1 cellular context compared by ENCODE assay signal in the genomic region with DNA sequence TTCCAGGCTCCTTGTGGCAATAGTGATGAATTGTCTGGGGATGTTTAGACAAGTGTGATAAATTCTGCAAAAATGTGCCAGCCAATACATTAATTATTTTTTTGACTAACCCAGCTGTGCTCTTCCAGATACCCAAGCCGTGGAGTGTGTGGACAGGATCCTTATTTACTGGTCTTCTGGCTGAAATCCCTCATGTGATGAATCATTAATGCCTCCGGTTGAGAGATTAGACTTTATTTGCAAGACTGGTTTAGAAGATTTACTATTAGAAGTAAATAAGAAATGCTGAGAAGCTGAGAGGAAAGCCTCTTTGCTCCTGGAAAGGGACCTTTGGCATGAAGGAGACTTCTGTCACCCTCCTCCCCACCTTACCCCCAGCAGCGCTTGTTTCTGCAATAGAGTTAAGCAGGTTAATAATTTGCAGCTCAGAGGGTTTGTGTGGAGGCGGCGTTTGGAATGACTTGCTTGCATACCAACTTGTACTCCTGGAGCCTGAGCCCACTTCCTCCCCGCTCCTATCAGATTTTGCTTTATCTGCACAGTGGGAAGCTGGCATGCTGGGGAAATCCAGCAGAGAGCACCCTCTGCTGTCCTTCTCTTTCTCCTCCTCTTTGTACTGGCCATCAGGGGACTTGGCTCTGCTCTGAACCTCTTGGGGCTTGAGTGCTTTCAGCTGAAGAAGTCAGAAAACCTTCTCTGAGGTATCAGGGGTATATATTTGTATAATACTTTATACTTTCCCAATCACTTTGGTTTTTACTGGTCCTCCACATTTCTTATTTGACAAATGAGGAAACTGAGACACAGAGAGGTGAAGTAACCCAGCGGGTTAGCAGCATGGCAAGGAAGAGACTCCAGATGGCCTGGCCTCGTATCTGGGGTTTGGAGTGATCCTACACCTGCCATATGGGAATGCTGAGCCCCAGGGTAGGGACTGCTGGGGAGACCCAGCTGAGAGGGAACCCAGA.
TF ChIP-seq lines count a peak whose summit lies in the region.

No MANE protein-coding gene starts in this region.

TF ChIP-seq in HepG2, 621 proteins besides CTCF, POLR2A, EP300 and RAD21 (continued from another document and continues in another):
- TF ChIP-seq, protein P1, sequence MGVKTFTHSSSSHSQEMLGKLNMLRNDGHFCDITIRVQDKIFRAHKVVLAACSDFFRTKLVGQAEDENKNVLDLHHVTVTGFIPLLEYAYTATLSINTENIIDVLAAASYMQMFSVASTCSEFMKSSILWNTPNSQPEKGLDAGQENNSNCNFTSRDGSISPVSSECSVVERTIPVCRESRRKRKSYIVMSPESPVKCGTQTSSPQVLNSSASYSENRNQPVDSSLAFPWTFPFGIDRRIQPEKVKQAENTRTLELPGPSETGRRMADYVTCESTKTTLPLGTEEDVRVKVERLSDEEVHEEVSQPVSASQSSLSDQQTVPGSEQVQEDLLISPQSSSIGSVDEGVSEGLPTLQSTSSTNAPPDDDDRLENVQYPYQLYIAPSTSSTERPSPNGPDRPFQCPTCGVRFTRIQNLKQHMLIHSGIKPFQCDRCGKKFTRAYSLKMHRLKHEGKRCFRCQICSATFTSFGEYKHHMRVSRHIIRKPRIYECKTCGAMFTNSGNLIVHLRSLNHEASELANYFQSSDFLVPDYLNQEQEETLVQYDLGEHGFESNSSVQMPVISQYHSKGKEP (CRISPR knock-in tag; IDR thresholded peaks at IDR 0.05), result no peak
- TF ChIP-seq AHR (CRISPR knock-in tag; IDR thresholded peaks at IDR 0.05) (no peak), ZNF569 (CRISPR knock-in tag; IDR thresholded peaks at IDR 0.05; ENCODE audit: borderline replicate concordance) (no peak), TAF15 (IDR thresholded peaks at IDR 0.05; ENCODE audit: low read depth, low read length, poor library complexity, severe bottlenecking) (no peak), NR2F6 (IDR thresholded peaks at IDR 0.05) (no peak), NR2F6 (CRISPR knock-in tag; IDR thresholded peaks at IDR 0.05) (peak; percentile 58; the same call in 1 of the 2 replicates), ZNF124 (CRISPR knock-in tag; IDR thresholded peaks at IDR 0.05) (peak; percentile 65; the same call in 1 of the 2 replicates), MED8 (CRISPR knock-in tag; IDR thresholded peaks at IDR 0.05; ENCODE audit: insufficient replicate concordance) (no peak), ZNF207 (IDR thresholded peaks at IDR 0.05; ENCODE audit: borderline replicate concordance) (no peak), FOXA3 (CRISPR knock-in tag; IDR thresholded peaks at IDR 0.05) (peak; percentile 51; the same call in 1 of the 2 replicates), ZSCAN25 (CRISPR knock-in tag; IDR thresholded peaks at IDR 0.05) (no peak), ZNF713 (CRISPR knock-in tag; IDR thresholded peaks at IDR 0.05) (no peak), HOXD1 (CRISPR knock-in tag; IDR thresholded peaks at IDR 0.05) (no peak), IKZF4 (CRISPR knock-in tag; IDR thresholded peaks at IDR 0.05; ENCODE audit: borderline replicate concordance, low read depth, not compliant biosample characterization) (no peak), ZFP82 (CRISPR knock-in tag; IDR thresholded peaks at IDR 0.05; ENCODE audit: borderline replicate concordance) (no peak), ZNF737 (CRISPR knock-in tag; IDR thresholded peaks at IDR 0.05; ENCODE audit: borderline replicate concordance) (no peak), GFI1 (CRISPR knock-in tag; IDR thresholded peaks at IDR 0.05; ENCODE audit: borderline replicate concordance) (no peak), NR1H2 (CRISPR knock-in tag; IDR thresholded peaks at IDR 0.05; ENCODE audit: borderline replicate concordance, low read depth) (no peak), ZNF432 (CRISPR knock-in tag; IDR thresholded peaks at IDR 0.05; ENCODE audit: borderline replicate concordance) (no peak), ZNF746 (CRISPR knock-in tag; IDR thresholded peaks at IDR 0.05) (no peak), NR2F1 (CRISPR knock-in tag; IDR thresholded peaks at IDR 0.05) (no peak), ETV6 (CRISPR knock-in tag; conservative IDR thresholded peaks at IDR 0.05) (no peak; the same call in 1 of the 2 replicates), KDM2A (CRISPR knock-in tag; IDR thresholded peaks at IDR 0.05; ENCODE audit: borderline replicate concordance, low read depth) (peak; percentile 69; the same call in 1 of the 2 replicates), ZNF570 (CRISPR knock-in tag; IDR thresholded peaks at IDR 0.05; ENCODE audit: borderline replicate concordance) (no peak), YEATS2 (CRISPR knock-in tag; IDR thresholded peaks at IDR 0.05; ENCODE audit: borderline replicate concordance) (peak; percentile 53; the same call in 1 of the 2 replicates), DPF2 (CRISPR knock-in tag; IDR thresholded peaks at IDR 0.05; ENCODE audit: borderline replicate concordance, low read depth) (no peak), PPARG (CRISPR knock-in tag; conservative IDR thresholded peaks at IDR 0.05) (no peak), HMG20B (CRISPR knock-in tag; conservative IDR thresholded peaks at IDR 0.05) (no peak; the same call in 1 of the 2 replicates), ARNTL (CRISPR knock-in tag; IDR thresholded peaks at IDR 0.05) (no peak), SRF (IDR thresholded peaks at IDR 0.05; ENCODE audit: low read depth, low read length) (no peak), ZFP1 (CRISPR knock-in tag; IDR thresholded peaks at IDR 0.05) (0 out of 2 replicates have a peak, but pooled peaks have one; percentile 56), NR2F2 (IDR thresholded peaks at IDR 0.05; ENCODE audit: borderline replicate concordance, low read depth) (peak; percentile 11; the same call in 1 of the 2 replicates), KDM1A (CRISPR knock-in tag; IDR thresholded peaks at IDR 0.05) (no peak), ISX (CRISPR knock-in tag; conservative IDR thresholded peaks at IDR 0.05) (no peak), KDM4B (CRISPR knock-in tag; IDR thresholded peaks at IDR 0.05) (0 out of 2 replicates have a peak, but pooled peaks have one; percentile 28)
- TF ChIP-seq, protein P2, sequence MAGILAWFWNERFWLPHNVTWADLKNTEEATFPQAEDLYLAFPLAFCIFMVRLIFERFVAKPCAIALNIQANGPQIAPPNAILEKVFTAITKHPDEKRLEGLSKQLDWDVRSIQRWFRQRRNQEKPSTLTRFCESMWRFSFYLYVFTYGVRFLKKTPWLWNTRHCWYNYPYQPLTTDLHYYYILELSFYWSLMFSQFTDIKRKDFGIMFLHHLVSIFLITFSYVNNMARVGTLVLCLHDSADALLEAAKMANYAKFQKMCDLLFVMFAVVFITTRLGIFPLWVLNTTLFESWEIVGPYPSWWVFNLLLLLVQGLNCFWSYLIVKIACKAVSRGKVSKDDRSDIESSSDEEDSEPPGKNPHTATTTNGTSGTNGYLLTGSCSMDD (CRISPR knock-in tag; IDR thresholded peaks at IDR 0.05), result no peak
- TF ChIP-seq, protein P3, sequence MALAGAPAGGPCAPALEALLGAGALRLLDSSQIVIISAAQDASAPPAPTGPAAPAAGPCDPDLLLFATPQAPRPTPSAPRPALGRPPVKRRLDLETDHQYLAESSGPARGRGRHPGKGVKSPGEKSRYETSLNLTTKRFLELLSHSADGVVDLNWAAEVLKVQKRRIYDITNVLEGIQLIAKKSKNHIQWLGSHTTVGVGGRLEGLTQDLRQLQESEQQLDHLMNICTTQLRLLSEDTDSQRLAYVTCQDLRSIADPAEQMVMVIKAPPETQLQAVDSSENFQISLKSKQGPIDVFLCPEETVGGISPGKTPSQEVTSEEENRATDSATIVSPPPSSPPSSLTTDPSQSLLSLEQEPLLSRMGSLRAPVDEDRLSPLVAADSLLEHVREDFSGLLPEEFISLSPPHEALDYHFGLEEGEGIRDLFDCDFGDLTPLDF (CRISPR knock-in tag; IDR thresholded peaks at IDR 0.05), result no peak
- TF ChIP-seq, protein P4, sequence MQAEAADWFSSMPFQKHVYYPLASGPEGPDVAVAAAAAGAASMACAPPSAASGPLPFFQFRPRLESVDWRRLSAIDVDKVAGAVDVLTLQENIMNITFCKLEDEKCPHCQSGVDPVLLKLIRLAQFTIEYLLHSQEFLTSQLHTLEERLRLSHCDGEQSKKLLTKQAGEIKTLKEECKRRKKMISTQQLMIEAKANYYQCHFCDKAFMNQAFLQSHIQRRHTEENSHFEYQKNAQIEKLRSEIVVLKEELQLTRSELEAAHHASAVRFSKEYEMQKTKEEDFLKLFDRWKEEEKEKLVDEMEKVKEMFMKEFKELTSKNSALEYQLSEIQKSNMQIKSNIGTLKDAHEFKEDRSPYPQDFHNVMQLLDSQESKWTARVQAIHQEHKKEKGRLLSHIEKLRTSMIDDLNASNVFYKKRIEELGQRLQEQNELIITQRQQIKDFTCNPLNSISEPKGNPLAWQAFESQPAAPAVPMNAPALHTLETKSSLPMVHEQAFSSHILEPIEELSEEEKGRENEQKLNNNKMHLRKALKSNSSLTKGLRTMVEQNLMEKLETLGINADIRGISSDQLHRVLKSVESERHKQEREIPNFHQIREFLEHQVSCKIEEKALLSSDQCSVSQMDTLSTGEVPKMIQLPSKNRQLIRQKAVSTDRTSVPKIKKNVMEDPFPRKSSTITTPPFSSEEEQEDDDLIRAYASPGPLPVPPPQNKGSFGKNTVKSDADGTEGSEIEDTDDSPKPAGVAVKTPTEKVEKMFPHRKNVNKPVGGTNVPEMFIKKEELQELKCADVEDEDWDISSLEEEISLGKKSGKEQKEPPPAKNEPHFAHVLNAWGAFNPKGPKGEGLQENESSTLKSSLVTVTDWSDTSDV (CRISPR knock-in tag; IDR thresholded peaks at IDR 0.05), result no peak
- TF ChIP-seq, protein P5, sequence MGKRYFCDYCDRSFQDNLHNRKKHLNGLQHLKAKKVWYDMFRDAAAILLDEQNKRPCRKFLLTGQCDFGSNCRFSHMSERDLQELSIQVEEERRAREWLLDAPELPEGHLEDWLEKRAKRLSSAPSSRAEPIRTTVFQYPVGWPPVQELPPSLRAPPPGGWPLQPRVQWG (CRISPR knock-in tag; IDR thresholded peaks at IDR 0.05; ENCODE audit: borderline replicate concordance, low read depth), result no peak
- TF ChIP-seq, protein P6, sequence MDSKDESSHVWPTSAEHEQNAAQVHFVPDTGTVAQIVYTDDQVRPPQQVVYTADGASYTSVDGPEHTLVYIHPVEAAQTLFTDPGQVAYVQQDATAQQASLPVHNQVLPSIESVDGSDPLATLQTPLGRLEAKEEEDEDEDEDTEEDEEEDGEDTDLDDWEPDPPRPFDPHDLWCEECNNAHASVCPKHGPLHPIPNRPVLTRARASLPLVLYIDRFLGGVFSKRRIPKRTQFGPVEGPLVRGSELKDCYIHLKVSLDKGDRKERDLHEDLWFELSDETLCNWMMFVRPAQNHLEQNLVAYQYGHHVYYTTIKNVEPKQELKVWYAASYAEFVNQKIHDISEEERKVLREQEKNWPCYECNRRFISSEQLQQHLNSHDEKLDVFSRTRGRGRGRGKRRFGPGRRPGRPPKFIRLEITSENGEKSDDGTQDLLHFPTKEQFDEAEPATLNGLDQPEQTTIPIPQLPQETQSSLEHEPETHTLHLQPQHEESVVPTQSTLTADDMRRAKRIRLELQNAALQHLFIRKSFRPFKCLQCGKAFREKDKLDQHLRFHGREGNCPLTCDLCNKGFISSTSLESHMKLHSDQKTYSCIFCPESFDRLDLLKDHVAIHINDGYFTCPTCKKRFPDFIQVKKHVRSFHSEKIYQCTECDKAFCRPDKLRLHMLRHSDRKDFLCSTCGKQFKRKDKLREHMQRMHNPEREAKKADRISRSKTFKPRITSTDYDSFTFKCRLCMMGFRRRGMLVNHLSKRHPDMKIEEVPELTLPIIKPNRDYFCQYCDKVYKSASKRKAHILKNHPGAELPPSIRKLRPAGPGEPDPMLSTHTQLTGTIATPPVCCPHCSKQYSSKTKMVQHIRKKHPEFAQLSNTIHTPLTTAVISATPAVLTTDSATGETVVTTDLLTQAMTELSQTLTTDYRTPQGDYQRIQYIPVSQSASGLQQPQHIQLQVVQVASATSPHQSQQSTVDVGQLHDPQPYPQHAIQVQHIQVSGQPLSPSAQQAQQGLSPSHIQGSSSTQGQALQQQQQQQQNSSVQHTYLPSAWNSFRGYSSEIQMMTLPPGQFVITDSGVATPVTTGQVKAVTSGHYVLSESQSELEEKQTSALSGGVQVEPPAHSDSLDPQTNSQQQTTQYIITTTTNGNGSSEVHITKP (CRISPR knock-in tag; IDR thresholded peaks at IDR 0.05; ENCODE audit: low read depth), result 0 out of 2 replicates have a peak, but pooled peaks have one; percentile 41
- TF ChIP-seq, protein P7, sequence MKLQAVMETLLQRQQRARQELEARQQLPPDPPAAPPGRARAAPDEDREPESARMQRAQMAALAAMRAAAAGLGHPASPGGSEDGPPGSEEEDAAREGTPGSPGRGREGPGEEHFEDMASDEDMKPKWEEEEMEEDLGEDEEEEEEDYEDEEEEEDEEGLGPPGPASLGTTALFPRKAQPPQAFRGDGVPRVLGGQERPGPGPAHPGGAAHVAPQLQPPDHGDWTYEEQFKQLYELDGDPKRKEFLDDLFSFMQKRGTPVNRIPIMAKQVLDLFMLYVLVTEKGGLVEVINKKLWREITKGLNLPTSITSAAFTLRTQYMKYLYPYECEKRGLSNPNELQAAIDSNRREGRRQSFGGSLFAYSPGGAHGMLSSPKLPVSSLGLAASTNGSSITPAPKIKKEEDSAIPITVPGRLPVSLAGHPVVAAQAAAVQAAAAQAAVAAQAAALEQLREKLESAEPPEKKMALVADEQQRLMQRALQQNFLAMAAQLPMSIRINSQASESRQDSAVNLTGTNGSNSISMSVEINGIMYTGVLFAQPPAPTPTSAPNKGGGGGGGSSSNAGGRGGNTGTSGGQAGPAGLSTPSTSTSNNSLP (IDR thresholded peaks at IDR 0.05; ENCODE audit: low read depth, low read length), result peak; percentile 80; the same call in 1 of the 2 replicates
- TF ChIP-seq, protein P8, sequence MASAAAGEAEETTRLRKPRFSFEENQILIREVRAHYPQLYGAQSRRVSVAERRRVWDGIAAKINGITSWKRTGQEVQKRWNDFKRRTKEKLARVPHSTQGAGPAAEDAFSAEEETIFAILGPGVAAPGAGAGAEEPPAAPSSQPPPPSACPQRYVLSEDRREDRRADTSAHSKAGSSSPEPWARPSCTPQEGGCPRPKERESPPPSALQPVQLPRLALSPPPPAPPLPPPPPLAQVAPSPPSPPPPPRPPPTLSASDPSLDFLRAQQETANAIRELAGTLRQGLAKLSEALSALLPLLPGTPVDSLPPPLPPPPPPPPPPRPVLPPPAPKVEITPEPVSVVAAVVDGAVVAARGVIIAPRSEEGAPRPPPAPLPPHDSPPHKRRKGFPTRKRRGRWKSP (CRISPR knock-in tag; IDR thresholded peaks at IDR 0.05), result no peak; the same call in 1 of the 2 replicates
- TF ChIP-seq, protein P9, sequence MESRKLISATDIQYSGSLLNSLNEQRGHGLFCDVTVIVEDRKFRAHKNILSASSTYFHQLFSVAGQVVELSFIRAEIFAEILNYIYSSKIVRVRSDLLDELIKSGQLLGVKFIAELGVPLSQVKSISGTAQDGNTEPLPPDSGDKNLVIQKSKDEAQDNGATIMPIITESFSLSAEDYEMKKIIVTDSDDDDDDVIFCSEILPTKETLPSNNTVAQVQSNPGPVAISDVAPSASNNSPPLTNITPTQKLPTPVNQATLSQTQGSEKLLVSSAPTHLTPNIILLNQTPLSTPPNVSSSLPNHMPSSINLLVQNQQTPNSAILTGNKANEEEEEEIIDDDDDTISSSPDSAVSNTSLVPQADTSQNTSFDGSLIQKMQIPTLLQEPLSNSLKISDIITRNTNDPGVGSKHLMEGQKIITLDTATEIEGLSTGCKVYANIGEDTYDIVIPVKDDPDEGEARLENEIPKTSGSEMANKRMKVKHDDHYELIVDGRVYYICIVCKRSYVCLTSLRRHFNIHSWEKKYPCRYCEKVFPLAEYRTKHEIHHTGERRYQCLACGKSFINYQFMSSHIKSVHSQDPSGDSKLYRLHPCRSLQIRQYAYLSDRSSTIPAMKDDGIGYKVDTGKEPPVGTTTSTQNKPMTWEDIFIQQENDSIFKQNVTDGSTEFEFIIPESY (CRISPR knock-in tag; IDR thresholded peaks at IDR 0.05), result no peak
